Comparison of ENCODE assay signal across 14 cellular contexts in genomic region chr10:94663061-94663460, GRCh38. TPM values are rescaled to one million over a fixed set of nuclear protein-coding genes. Genes with fewer than 3 reads are reported as not detected.
DNase-seq lines count a peak whose midpoint lies in the region; TF ChIP-seq lines count a peak whose summit lies in the region.
"Not testable (repeated sequence)": the region's sequence is repeated elsewhere in the genome, so short reads cannot be mapped to it uniquely, and the experiment has no call there.
"Had no signal": no experiment of that assay in that cellular context is flagged by ENCODE, and none has a peak within 500 bp of the region (broad histone marks: within the 10 kb centered on the region; RNA-seq: fewer than 3 reads in every experiment).

No MANE protein-coding gene starts in this region.

- H3K4me1 ChIP-seq in H9 (ENCODE audit: insufficient read depth, low read length); NT2/D1 (ENCODE audit: insufficient read depth, insufficient read length); colonic mucosa; endodermal cell (ENCODE audit: control insufficient read depth, insufficient read depth, low read length); mesendoderm (ENCODE audit: control insufficient read depth, low read depth, low read length); neuronal stem cell (ENCODE audit: control insufficient read depth in 2 of 2, insufficient read depth in 1 of 2, low read depth in 1 of 2, low read length in 2 of 2): not testable (repeated sequence)

- not testable (repeated sequence) for H3K27me3 ChIP-seq in H9 (ENCODE audit: insufficient read depth, low read length); NT2/D1 (ENCODE audit: insufficient read depth, insufficient read length); colonic mucosa; endodermal cell (ENCODE audit: control insufficient read depth, insufficient read depth, low read length, poor library complexity, severe bottlenecking); mesendoderm (ENCODE audit: insufficient read depth, low read length, poor library complexity); neuronal stem cell (ENCODE audit: control insufficient read depth in 3 of 3, insufficient read depth in 3 of 3, low read depth in 1 of 3, low read length in 3 of 3)

- H3K27ac ChIP-seq in H9 (ENCODE audit: insufficient read length, low read depth, low read length); colonic mucosa; endodermal cell (ENCODE audit: low read depth, low read length); mesendoderm (ENCODE audit: low read depth, low read length); neuronal stem cell (replicated peaks; ENCODE audit: low read length): not testable (repeated sequence)

- H3K4me1 Mint-ChIP-seq in H9 = peaks cover 10 to 14% of the 10 kb centered on the region in 2 experiments
- peaks cover 13% of the 10 kb centered on the region for H3K4me1 Mint-ChIP-seq in endodermal cell

- not testable (repeated sequence) for H3K36me3 ChIP-seq in NT2/D1 (ENCODE audit: insufficient read depth, insufficient read length, low read length); colonic mucosa; endodermal cell (ENCODE audit: control insufficient read depth, insufficient read depth, low read length); mesendoderm (ENCODE audit: control insufficient read depth, insufficient read depth, low read length); neuronal stem cell (replicated peaks in 1 of 2; ENCODE audit: control insufficient read depth in 2 of 2, insufficient read depth in 2 of 2, low read length in 2 of 2)

- H3K27ac Mint-ChIP-seq in H9, endodermal cell: not testable (repeated sequence)

- H3K56ac ChIP-seq in H9 (ENCODE audit: insufficient read length, low read depth, low read length) = not testable (repeated sequence)
- H3K56ac ChIP-seq in mesendoderm (ENCODE audit: low read length) = peak overlapping the region; percentile 25

- H3K9me3 ChIP-seq in H9 (ENCODE audit: control insufficient read depth, low read depth, low read length); NT2/D1 (ENCODE audit: insufficient read depth, low read length); colonic mucosa; endodermal cell (ENCODE audit: control insufficient read depth, low read length); neuronal stem cell (replicated peaks in 1 of 2; ENCODE audit: control insufficient read depth in 2 of 2, insufficient read depth in 1 of 2, low read depth in 1 of 2, low read length in 2 of 2): not testable (repeated sequence)

- H3K14ac ChIP-seq in H9 (ENCODE audit: insufficient read depth, low read length) = not testable (repeated sequence)
- peak overlapping the region; percentile 38 for H3K14ac ChIP-seq in neuronal stem cell (ENCODE audit: low read length)

- not testable (repeated sequence) for H2AK5ac ChIP-seq in H9 (ENCODE audit: insufficient read length, low read length); mesendoderm (ENCODE audit: low read length); neuronal stem cell (ENCODE audit: low read depth, low read length)

- not testable (repeated sequence) for H2BK20ac ChIP-seq in H9 (ENCODE audit: low read depth, low read length, poor library complexity, severe bottlenecking)

- H3K9ac ChIP-seq in H9 (ENCODE audit: extremely low read depth, insufficient read length, low read length); NT2/D1 (ENCODE audit: insufficient read length, low read depth); colonic mucosa (ENCODE audit: low read depth in 2 of 2, low read length in 2 of 2); endodermal cell (ENCODE audit: extremely low read depth, low read length, poor library complexity, severe bottlenecking); mesendoderm (ENCODE audit: low read length); neuronal stem cell (ENCODE audit: low read depth, low read length, poor library complexity): not testable (repeated sequence)

- H2AFZ ChIP-seq in H9 (ENCODE audit: low read length); neuronal stem cell (ENCODE audit: low read length): not testable (repeated sequence)

- H3K79me2 ChIP-seq in H9 (ENCODE audit: insufficient read depth, low read length); mesendoderm (ENCODE audit: control insufficient read depth, insufficient read depth, low read length): not testable (repeated sequence)

- H3K4me2 ChIP-seq in H9 (ENCODE audit: insufficient read depth, insufficient read length, low read length); mesendoderm (ENCODE audit: low read length); neuronal stem cell (ENCODE audit: insufficient read depth, low read length, poor library complexity, severe bottlenecking): not testable (repeated sequence)

- not testable (repeated sequence) for H3K23me2 ChIP-seq in H9 (ENCODE audit: insufficient read length, low read depth, low read length, poor library complexity, severe bottlenecking)

- not testable (repeated sequence) for H4K8ac ChIP-seq in H9 (replicated peaks; ENCODE audit: insufficient read length, low read depth, low read length); mesendoderm (ENCODE audit: low read depth, low read length); neuronal stem cell (ENCODE audit: low read depth, low read length)

- H3K79me1 ChIP-seq in H9 (ENCODE audit: insufficient read depth, low read depth, low read length, poor library complexity, severe bottlenecking); mesendoderm (ENCODE audit: low read length); neuronal stem cell (ENCODE audit: low read depth, low read length): not testable (repeated sequence)

- H3K4me3 Mint-ChIP-seq in H9, endodermal cell: not testable (repeated sequence)

- TF ChIP-seq CTCF in H9 (conservative IDR thresholded peaks at IDR 0.05); colonic mucosa (IDR thresholded peaks at IDR 0.05); endodermal cell (conservative IDR thresholded peaks at IDR 0.05): not testable (repeated sequence)

- not testable (repeated sequence) for H2BK12ac ChIP-seq in H9 (ENCODE audit: insufficient read length, low read depth, low read length); neuronal stem cell (ENCODE audit: low read length)

- not testable (repeated sequence) for H4K91ac ChIP-seq in H9 (ENCODE audit: insufficient read length, low read depth, low read length); neuronal stem cell (ENCODE audit: low read depth, low read length, poor library complexity)

- not testable (repeated sequence) for H4K20me1 ChIP-seq in H9 (ENCODE audit: control insufficient read depth, insufficient read depth, insufficient read length)

- not testable (repeated sequence) for H3K27me3 Mint-ChIP-seq in H9 (ENCODE audit: low read depth); endodermal cell (ENCODE audit: insufficient read depth)

- H3K9me3 Mint-ChIP-seq in H9 = not testable (repeated sequence)
- peaks cover 27% of the 10 kb centered on the region for H3K9me3 Mint-ChIP-seq in endodermal cell

- intact Hi-C loops in colonic mucosa (cut with DNase I) = not testable (repeated sequence)

- not testable (repeated sequence) for H3K36me3 Mint-ChIP-seq in H9 (ENCODE audit: insufficient read depth in 1 of 3, low read depth in 3 of 3); endodermal cell (ENCODE audit: low read depth)

- H4K5ac ChIP-seq in H9 (ENCODE audit: insufficient read length, low read depth, low read length); mesendoderm (ENCODE audit: low read length): not testable (repeated sequence)

- not testable (repeated sequence) for H3K4ac ChIP-seq in H9 (ENCODE audit: low read depth, low read length); mesendoderm (ENCODE audit: low read depth, low read length); neuronal stem cell (ENCODE audit: low read length)

- not testable (repeated sequence) for H2BK15ac ChIP-seq in H9 (ENCODE audit: low read depth, low read length); mesendoderm (replicated peaks; ENCODE audit: low read depth); neuronal stem cell (ENCODE audit: low read length)

- H3K18ac ChIP-seq in H9 (ENCODE audit: insufficient read length, low read depth, low read length); mesendoderm (ENCODE audit: low read length); neuronal stem cell (ENCODE audit: low read length): not testable (repeated sequence)

- WGBS in H9 (ENCODE audit: extremely low coverage, insufficient read length, low lambda C conversion rate) = no CpG with 5 or more reads among the region's 4 CpGs
- 86% methylated on average over 2 to 4 of the region's 4 CpGs for WGBS in endodermal cell (ENCODE audit: insufficient coverage in 1 of 2, insufficient read length in 1 of 2), 2 experiments
- WGBS in mesendoderm (ENCODE audit: extremely low coverage, insufficient coverage, low lambda C conversion rate) = no CpG with 5 or more reads among the region's 4 CpGs
- WGBS in neuronal stem cell (ENCODE audit: extremely low coverage in 2 of 2, insufficient read length in 2 of 2, insufficient replicate concordance in 1 of 2), 2 donors = no CpG with 5 or more reads among the region's 4 CpGs

- H3K23ac ChIP-seq in H9 (ENCODE audit: insufficient read length, low read depth, low read length); mesendoderm (ENCODE audit: low read length); neuronal stem cell (ENCODE audit: low read depth, low read length, poor library complexity): not testable (repeated sequence)

- H2BK5ac ChIP-seq in H9 (ENCODE audit: insufficient read length, low read length); mesendoderm (ENCODE audit: low read length); neuronal stem cell (ENCODE audit: low read length): not testable (repeated sequence)

- peak; percentile 26 for DNase-seq in ELF-1 (ENCODE audit: low read depth, low spot score)
- peak; percentile 45 for DNase-seq in H9
- peak; percentile 18 for DNase-seq in NT2/D1 (ENCODE audit: low read depth, low spot score)
- DNase-seq in colonic mucosa = peak; percentile 61
- DNase-seq in endodermal cell = peak; percentile 63
- peak; percentile 38 for DNase-seq in mesendoderm
- DNase-seq in neuronal stem cell (ENCODE audit: low spot score) = not testable (repeated sequence)

- not testable (repeated sequence) for H3T11ph ChIP-seq in H9 (ENCODE audit: low read length)

- not testable (repeated sequence) for H2BK120ac ChIP-seq in H9 (ENCODE audit: low read depth, low read length, poor library complexity, severe bottlenecking); mesendoderm (ENCODE audit: low read depth, low read length); neuronal stem cell (ENCODE audit: low read depth, low read length)

- not testable (repeated sequence) for H3K4me3 ChIP-seq in NT2/D1 (ENCODE audit: insufficient read length, low read depth); colonic mucosa; endodermal cell (ENCODE audit: low read length); mesendoderm (ENCODE audit: low read length); neuronal stem cell (ENCODE audit: low read length in 2 of 2)

RNA-seq across cellular contexts. Expression of gene CYP2C18, which starts 20.5 kb away (rescaled TPM):
- 0.09 TPM in 1 of 2 replicates, not detected in the other for total RNA-seq in H9 (2021)
- total RNA-seq in colonic mucosa = 1 to 10 TPM; 5.6 to 6.8 TPM
- not detected for total RNA-seq in endodermal cell
- not detected for polyA plus RNA-seq in endodermal cell (2013, experiment 1 of 2)
- polyA plus RNA-seq in endodermal cell (2013, experiment 2 of 2) = not detected
- 0.21 TPM for polyA plus RNA-seq in mesendoderm (2013, experiment 1 of 2)
- polyA plus RNA-seq in mesendoderm (2013, experiment 2 of 2) = 0.18 TPM
- polyA plus RNA-seq in neuronal stem cell (2013, experiment 1 of 2) = 0.03 TPM
- polyA plus RNA-seq in neuronal stem cell (2013, experiment 2 of 2) = 0.01 TPM
- total RNA-seq: A673; CD4-positive, alpha-beta memory T cell; CD4-positive, CD25-positive, alpha-beta regulatory T cell; G401 had no signal
- polyA plus RNA-seq: AG04450; CD14-positive monocyte; CD4-positive, alpha-beta memory T cell; CD4-positive, CD25-positive, alpha-beta regulatory T cell; CD8-positive, alpha-beta memory T cell had no signal
